In genomic region chr15:29938701-29939340, GRCh38 we compare ENCODE assay signal across 12 cellular contexts.
DNase-seq lines count a peak whose midpoint lies in the region; ATAC-seq and TF ChIP-seq lines count a peak whose summit lies in the region.
"Had no signal": no experiment of that assay in that cellular context is flagged by ENCODE, and none has a peak within 500 bp of the region (broad histone marks: within the 10 kb centered on the region; RNA-seq: fewer than 3 reads in every experiment).

No MANE protein-coding gene starts in this region.

- H3K79me1 ChIP-seq in mesendoderm (ENCODE audit: low read length), result no peaks in the 10 kb centered on the region

- BruUV-seq in Caco-2 (replicated peaks; lab: Mats Ljungman, UMichigan), result no TSS peak

- no peaks in the 10 kb centered on the region for H4K20me1 ChIP-seq in Loucy (ENCODE audit: insufficient read depth, low read length, poor library complexity, severe bottlenecking)
- H4K20me1 ChIP-seq in SK-N-SH (ENCODE audit: insufficient read depth), result no peaks in the 10 kb centered on the region

- intact Hi-C loops in Caco-2 (cut with micrococcal nuclease; ENCODE audit: unreplicated experiment), result no loop called here

- DNase-seq in Caco-2 (peak in 1 of 2 experiments; percentile 41), caudate nucleus (lab: John Stamatoyannopoulos, UW) (peak in 4 of 61 donors; percentile 35 to 55 (median 46)), mesendoderm (peak; percentile 32), NCI-H146 (lab: John Stamatoyannopoulos, UW) (no peak), NOMO-1 (lab: John Stamatoyannopoulos, UW; ENCODE audit: unreplicated experiment in 2 of 2) (no peak), SK-N-SH (no peak)
- DNase-seq in effector memory CD8-positive, alpha-beta T cell, result no peak
- DNase-seq: CD8-positive, alpha-beta memory T cell; naive B cell; NCI-H1105 treated with DMSO at 0.1 percent for 48 hours had no signal

- H3K4me3 ChIP-seq in Caco-2 (ENCODE audit: low read depth, low read length) (no peak overlapping the region), Loucy (ENCODE audit: low read length, poor library complexity, severe bottlenecking) (no peak overlapping the region), mesendoderm (ENCODE audit: low read length) (no peak overlapping the region), SK-N-SH (ENCODE audit: low read depth in 2 of 2, low read length in 1 of 2) (no peak overlapping the region)
- H3K4me3 ChIP-seq: GM12878 had no signal

- CTCF ChIA-PET in Caco-2 (lab: Charles Lee) (interaction anchor here (0.6 to 1.4 kb wide), 5 partner anchors 13 to 246 kb away, joined by 3 to 10 read pairs (median 6); no protein-coding TSS in a partner anchor), SK-N-SH (lab: Yijun Ruan, JAX) (interaction anchor here (1.4 to 2.3 kb wide), 2 partner anchors 13 to 191 kb away, joined by 7 read pairs; no protein-coding TSS in a partner anchor)

- H3K9me2 ChIP-seq in Loucy (replicated peaks; ENCODE audit: low read depth, low read length), result no peaks in the 10 kb centered on the region
- no peaks in the 10 kb centered on the region for H3K9me2 ChIP-seq in SK-N-SH

- H2BK15ac ChIP-seq in mesendoderm (replicated peaks; ENCODE audit: low read depth), result no peak overlapping the region

- no peak overlapping the region for H3K23ac ChIP-seq in mesendoderm (ENCODE audit: low read length)

- no peak for ATAC-seq in effector memory CD8-positive, alpha-beta T cell (replicated peaks)
- ATAC-seq: GM12878 had no signal

- H3K27me3 Mint-ChIP-seq in Caco-2 (ENCODE audit: insufficient read depth, unreplicated experiment), result no peaks in the 10 kb centered on the region
- peaks cover 15 to 22% of the 10 kb centered on the region in 2 donors for H3K27me3 Mint-ChIP-seq in effector memory CD8-positive, alpha-beta T cell

- no peak overlapping the region for H4K5ac ChIP-seq in mesendoderm (ENCODE audit: low read length)

- H2AFZ ChIP-seq in Loucy (ENCODE audit: low read length), result no peak overlapping the region
- H2AFZ ChIP-seq in SK-N-SH (ENCODE audit: low read depth), result no peak overlapping the region

- H3K36me3 Mint-ChIP-seq in Caco-2 (ENCODE audit: insufficient read depth, unreplicated experiment), result no peaks in the 10 kb centered on the region
- H3K36me3 Mint-ChIP-seq in effector memory CD8-positive, alpha-beta T cell (ENCODE audit: insufficient read depth), result no peaks in the 10 kb centered on the region
- H3K36me3 Mint-ChIP-seq: CD8-positive, alpha-beta memory T cell; naive B cell had no signal

- H3K4me1 ChIP-seq in Caco-2 (peaks cover 20% of the 10 kb centered on the region; the same call in 1 of the 2 replicates), Loucy (ENCODE audit: insufficient read depth, low read length, poor library complexity, severe bottlenecking) (no peaks in the 10 kb centered on the region), mesendoderm (ENCODE audit: control insufficient read depth, low read depth, low read length) (peaks cover 4% of the 10 kb centered on the region), SK-N-SH (ENCODE audit: control insufficient read depth in 1 of 2, insufficient read depth in 2 of 2, low read depth in 1 of 2, low read length in 1 of 2) (no peaks in the 10 kb centered on the region)

- H3K9me3 Mint-ChIP-seq in Caco-2 (ENCODE audit: unreplicated experiment), result no peaks in the 10 kb centered on the region
- peaks cover 0 to 12% of the 10 kb centered on the region in 2 donors for H3K9me3 Mint-ChIP-seq in effector memory CD8-positive, alpha-beta T cell

- H3K9ac ChIP-seq in Loucy (ENCODE audit: low read depth, low read length, poor library complexity, severe bottlenecking) (no peak overlapping the region), mesendoderm (ENCODE audit: low read length) (no peak overlapping the region), SK-N-SH (no peak overlapping the region)

- no peak overlapping the region for H3K27ac Mint-ChIP-seq in Caco-2 (ENCODE audit: unreplicated experiment)
- no peak overlapping the region for H3K27ac Mint-ChIP-seq in effector memory CD8-positive, alpha-beta T cell
- H3K27ac Mint-ChIP-seq: CD8-positive, alpha-beta memory T cell; naive B cell had no signal

- no peak for TF ChIP-seq RAD21 in SK-N-SH (IDR thresholded peaks at IDR 0.05; ENCODE audit: low read length)

- H3K79me2 ChIP-seq in Loucy (ENCODE audit: insufficient read depth, low read length), result no peaks in the 10 kb centered on the region
- no peaks in the 10 kb centered on the region for H3K79me2 ChIP-seq in mesendoderm (ENCODE audit: control insufficient read depth, insufficient read depth, low read length)
- no peaks in the 10 kb centered on the region for H3K79me2 ChIP-seq in SK-N-SH (ENCODE audit: insufficient read depth)

- H3K4me2 ChIP-seq in Loucy (ENCODE audit: low read depth, low read length, poor library complexity, severe bottlenecking) (no peak overlapping the region), mesendoderm (ENCODE audit: low read length) (no peak overlapping the region), SK-N-SH (no peak overlapping the region)

- WGBS in mesendoderm (ENCODE audit: extremely low coverage, insufficient coverage, low lambda C conversion rate), result no CpG with 5 or more reads among the region's 9 CpGs
- WGBS in SK-N-SH (ENCODE audit: low lambda C conversion rate), result 71% methylated on average over 9 of the region's 9 CpGs

- TF ChIP-seq CTCF in Caco-2 (IDR thresholded peaks at IDR 0.05; ENCODE audit: insufficient read depth in 1 of 2, low read depth in 1 of 2, low read length in 1 of 2, severe bottlenecking in 1 of 2, unreplicated experiment in 1 of 2) (peak; percentile 10 to 67), Loucy (conservative IDR thresholded peaks at IDR 0.05; ENCODE audit: low read length) (0 out of 2 replicates have a peak, but pooled peaks have one; percentile 12), SK-N-SH (IDR thresholded peaks at IDR 0.05) (no peak; the same call in 1 of the 2 replicates)

- H3K36me3 ChIP-seq in Caco-2 (ENCODE audit: control insufficient read depth, insufficient read depth, low read length) (no peaks in the 10 kb centered on the region), Loucy (ENCODE audit: insufficient read depth, low read length) (no peaks in the 10 kb centered on the region), mesendoderm (ENCODE audit: control insufficient read depth, insufficient read depth, low read length) (no peaks in the 10 kb centered on the region), SK-N-SH (replicated peaks in 1 of 2; ENCODE audit: control insufficient read depth in 1 of 2, insufficient read depth in 2 of 2, low read length in 1 of 2) (no peaks in the 10 kb centered on the region)

- no peak overlapping the region for H3K4ac ChIP-seq in mesendoderm (ENCODE audit: low read depth, low read length)

- H3K27me3 ChIP-seq in Caco-2 (replicated peaks; ENCODE audit: control insufficient read depth, insufficient read depth, low read length) (no peaks in the 10 kb centered on the region), Loucy (ENCODE audit: insufficient read depth, low read length, poor library complexity, severe bottlenecking) (no peaks in the 10 kb centered on the region), mesendoderm (ENCODE audit: insufficient read depth, low read length, poor library complexity) (no peaks in the 10 kb centered on the region), SK-N-SH (ENCODE audit: insufficient read depth) (no peaks in the 10 kb centered on the region)

- POLR2A ChIA-PET in Caco-2 (lab: Charles Lee), result interaction anchor here (1.3 kb wide), 1 partner anchor 118 kb away, joined by 3 read pairs; no protein-coding TSS in a partner anchor
- POLR2A ChIA-PET in SK-N-SH (lab: Yijun Ruan, JAX), result no interaction called here

- no peak overlapping the region for H3K56ac ChIP-seq in mesendoderm (ENCODE audit: low read length)

- no peak overlapping the region for H4K8ac ChIP-seq in mesendoderm (ENCODE audit: low read depth, low read length)

- peak overlapping the region; percentile 91 for H3K27ac ChIP-seq in caudate nucleus (ENCODE audit: low read depth, low read length)
- no peak overlapping the region for H3K27ac ChIP-seq in mesendoderm (ENCODE audit: low read depth, low read length)
- H3K27ac ChIP-seq in SK-N-SH (ENCODE audit: low read depth in 2 of 2, low read length in 1 of 2), result no peak overlapping the region

- H3K4me3 Mint-ChIP-seq in Caco-2 (ENCODE audit: unreplicated experiment), result no peak overlapping the region
- no peak overlapping the region for H3K4me3 Mint-ChIP-seq in effector memory CD8-positive, alpha-beta T cell
- H3K4me3 Mint-ChIP-seq: CD8-positive, alpha-beta memory T cell; naive B cell had no signal

- H2BK120ac ChIP-seq in mesendoderm (ENCODE audit: low read depth, low read length), result no peak overlapping the region

- TF ChIP-seq EP300 in SK-N-SH (IDR thresholded peaks at IDR 0.05; ENCODE audit: borderline replicate concordance in 1 of 2, low read depth in 1 of 2, low read length in 1 of 2), result no peak

- no peak overlapping the region for H3K18ac ChIP-seq in mesendoderm (ENCODE audit: low read length)

- no peaks in the 10 kb centered on the region; the same call in 1 of the 2 replicates for H3K9me3 ChIP-seq in Caco-2
- no peaks in the 10 kb centered on the region for H3K9me3 ChIP-seq in Loucy (ENCODE audit: insufficient read depth, low read depth, low read length)
- no peaks in the 10 kb centered on the region for H3K9me3 ChIP-seq in SK-N-SH

- no peak overlapping the region for H2BK5ac ChIP-seq in mesendoderm (ENCODE audit: low read length)

- no peak overlapping the region for H2AK5ac ChIP-seq in mesendoderm (ENCODE audit: low read length)

- H3K4me1 Mint-ChIP-seq in Caco-2 (ENCODE audit: low read depth, unreplicated experiment), result peaks cover 8% of the 10 kb centered on the region
- no peaks in the 10 kb centered on the region for H3K4me1 Mint-ChIP-seq in effector memory CD8-positive, alpha-beta T cell (ENCODE audit: low read depth in 2 of 2)
- H3K4me1 Mint-ChIP-seq: CD8-positive, alpha-beta memory T cell; naive B cell had no signal

- H3F3A ChIP-seq in Loucy (ENCODE audit: low read depth) (no peaks in the 10 kb centered on the region), SK-N-SH (replicated peaks; ENCODE audit: insufficient read depth) (no peaks in the 10 kb centered on the region)

TF ChIP-seq in SK-N-SH, 30 proteins besides CTCF, POLR2A, EP300 and RAD21:
- TF ChIP-seq ELF1 (IDR thresholded peaks at IDR 0.05) (no peak), FOXM1 (IDR thresholded peaks at IDR 0.05; ENCODE audit: low read depth) (no peak), GATA2 (CRISPR knock-in tag; IDR thresholded peaks at IDR 0.05) (no peak), TCF12 (IDR thresholded peaks at IDR 0.05) (no peak), FOSL2 (IDR thresholded peaks at IDR 0.05; ENCODE audit: borderline replicate concordance, low read depth) (no peak), MXI1 (IDR thresholded peaks at IDR 0.05; ENCODE audit: low read depth, low read length) (no peak), GABPA (IDR thresholded peaks at IDR 0.05; ENCODE audit: low read depth) (no peak), CHD2 (IDR thresholded peaks at IDR 0.05; ENCODE audit: low read length, partially characterized antibody) (no peak), POLR2AphosphoS5 (IDR thresholded peaks at IDR 0.05; ENCODE audit: low read depth, low read length) (no peak), FOXJ3 (CRISPR knock-in tag; IDR thresholded peaks at IDR 0.05) (no peak)
TF ChIP-seq in SK-N-SH: peak in this region for 0.
